In genomic region chr7:28178537-28178936, GRCh38 we compare ENCODE assay signal across 8 cellular contexts. TPM values are rescaled to one million over a fixed set of nuclear protein-coding genes. Genes with fewer than 3 reads are reported as not detected.
DNase-seq lines count a peak whose midpoint lies in the region; ATAC-seq, FAIRE-seq and TF ChIP-seq lines count a peak whose summit lies in the region.

No MANE protein-coding gene starts in this region.

- H3K36me3 Mint-ChIP-seq in CD8-positive, alpha-beta memory T cell = peaks cover 0 to 7% (median 0%) of the 10 kb centered on the region in 3 donors

- H3K27ac ChIP-seq in CD8-positive, alpha-beta memory T cell (ENCODE audit: low read depth, low read length) = no peak overlapping the region
- H3K27ac ChIP-seq in dorsolateral prefrontal cortex (peak overlapping the region in 41 of 59 donors; percentile 25 to 89 (median 74)), pancreas (peak overlapping the region in 2 of 4 donors; percentile 39 to 60)

- H3K36me3 ChIP-seq in CD8-positive, alpha-beta memory T cell (ENCODE audit: insufficient read depth, low read length) = no peaks in the 10 kb centered on the region
- no peaks in the 10 kb centered on the region for H3K36me3 ChIP-seq in pancreas

- H3K27me3 Mint-ChIP-seq in CD8-positive, alpha-beta memory T cell = peaks cover 0 to 6% of the 10 kb centered on the region in 2 donors

- POLR2A ChIA-PET in CD8-positive, alpha-beta memory T cell (lab: Charles Lee) = no interaction called here

- H3K9me3 Mint-ChIP-seq in CD8-positive, alpha-beta memory T cell = no peaks in the 10 kb centered on the region

- peak overlapping the region; percentile 73 to 89 (median 77) for H3K4me3 Mint-ChIP-seq in CD8-positive, alpha-beta memory T cell

- peaks cover 16 to 27% (median 26%) of the 10 kb centered on the region in 3 donors for H3K4me1 Mint-ChIP-seq in CD8-positive, alpha-beta memory T cell

- no peak for DNase-seq in CD8-positive, alpha-beta memory T cell
- DNase-seq in M059J (ENCODE audit: low read depth) (peak; percentile 9), dorsolateral prefrontal cortex (no peak), pancreas (no peak), NCI-H1105 treated with DMSO at 0.1 percent for 48 hours (lab: John Stamatoyannopoulos, UW) (no peak), AML-193 (lab: John Stamatoyannopoulos, UW) (no peak), KBM-7 (no peak)

- in situ Hi-C loops in KBM-7 (cut with MboI; ENCODE audit: low pct_unique_long_range_greater_than_20kb, low sequenced_read_pairs) = no loop called here

- TF ChIP-seq CTCF in dorsolateral prefrontal cortex (IDR thresholded peaks at IDR 0.05 in 54 of 56, conservative IDR thresholded peaks at IDR 0.05 in 2 of 56; ENCODE audit: low read depth in 1 of 56, partially characterized antibody in 56 of 56) (no peak), pancreas (IDR thresholded peaks at IDR 0.05) (no peak)

- H3K4me1 ChIP-seq in CD8-positive, alpha-beta memory T cell (ENCODE audit: insufficient read depth, low read length) = peaks cover 12% of the 10 kb centered on the region
- peaks cover 3 to 14% (median 7%) of the 10 kb centered on the region in 3 donors for H3K4me1 ChIP-seq in pancreas

- H3K27me3 ChIP-seq in CD8-positive, alpha-beta memory T cell (ENCODE audit: insufficient read depth, low read length, poor library complexity, severe bottlenecking) = no peaks in the 10 kb centered on the region
- H3K27me3 ChIP-seq in dorsolateral prefrontal cortex (no peaks in the 10 kb centered on the region), pancreas (no peaks in the 10 kb centered on the region)

- H3K4me3 ChIP-seq in CD8-positive, alpha-beta memory T cell (ENCODE audit: low read length) = no peak overlapping the region
- H3K4me3 ChIP-seq in dorsolateral prefrontal cortex = peak overlapping the region; percentile 37 to 89 (median 74)
- peak overlapping the region; percentile 55 to 78 (median 66) for H3K4me3 ChIP-seq in pancreas

- peak overlapping the region; percentile 72 to 93 (median 87) for H3K27ac Mint-ChIP-seq in CD8-positive, alpha-beta memory T cell

- no peak for ATAC-seq in pancreas
- no peak for ATAC-seq in HG02610 (IDR thresholded peaks at IDR 0.05; ENCODE audit: unreplicated experiment)

- H3K9me3 ChIP-seq in CD8-positive, alpha-beta memory T cell (ENCODE audit: low read length) = no peaks in the 10 kb centered on the region
- H3K9me3 ChIP-seq in pancreas = no peaks in the 10 kb centered on the region

- WGBS in pancreas, 2 donors = 51 to 53% methylated on average over 5 of the region's 5 CpGs

- intact Hi-C loops in dorsolateral prefrontal cortex (cut with DNase I) = loop anchor here in 1 of 2 donors (5.0 kb wide), 1 partner anchor 94 kb away; no protein-coding TSS in a partner anchor
- intact Hi-C loops in pancreas (cut with DNase I) = no loop called here

- no peak for FAIRE-seq in pancreas (lab: Jason Lieb, UNC)

- CTCF ChIA-PET in CD8-positive, alpha-beta memory T cell (lab: Charles Lee) = no interaction called here

RNA-seq across cellular contexts. Expression of gene JAZF1, which starts 2.1 kb away (rescaled TPM):
- total RNA-seq in CD8-positive, alpha-beta memory T cell = 1 to 10 TPM; 3.2 to 4.9 TPM
- 5.1 TPM for polyA plus RNA-seq in CD8-positive, alpha-beta memory T cell
- 6.7 and 6.9 TPM in 2 replicates for total RNA-seq in M059J (2014; rRNA removed; shearing (Covaris generic))
- total RNA-seq in dorsolateral prefrontal cortex (10 to 100 TPM; 32.3 to 79.7 (median 52.0) TPM), pancreas (10 to 100 TPM in 2 of 6 donors, 1 to 10 TPM in 4; 4.3 to 13.9 (median 6.0) TPM)
- 10 to 100 TPM in 1 of 2 donors, 1 to 10 TPM in 1; 4.0 to 13.1 TPM for polyA plus RNA-seq in pancreas
